9 cellular contexts compared by ENCODE assay signal in genomic region chr11:76153609-76153949, GRCh38. TPM values are rescaled to one million over a fixed set of nuclear protein-coding genes. Genes with fewer than 3 reads are reported as not detected.
DNase-seq lines count a peak whose midpoint lies in the region; ATAC-seq and TF ChIP-seq lines count a peak whose summit lies in the region.
"Had no signal": no experiment of that assay in that cellular context is flagged by ENCODE, and none has a peak within 500 bp of the region (broad histone marks: within the 10 kb centered on the region; RNA-seq: fewer than 3 reads in every experiment).

No MANE protein-coding gene starts in this region.

- ATAC-seq in GM18502 (IDR thresholded peaks at IDR 0.05; ENCODE audit: poor library complexity, unreplicated experiment) (no peak), GM21717 (IDR thresholded peaks at IDR 0.05; ENCODE audit: unreplicated experiment) (no peak)

- POLR2A ChIA-PET in activated CD4-positive, alpha-beta T cell treated with anti-CD3 and anti-CD28 coated beads, Interleukin-2, amount 10 ng/mL, durations not matched to agents 7 days and 5 days (lab: Charles Lee) = no interaction called here

- H3K9me3 Mint-ChIP-seq in activated CD4-positive, alpha-beta T cell treated with anti-CD3 and anti-CD28 coated beads, Interleukin-2, amount 10 ng/mL, durations not matched to agents 24 days and 14 days = no peaks in the 10 kb centered on the region
- no peaks in the 10 kb centered on the region for H3K9me3 Mint-ChIP-seq in activated CD4-positive, alpha-beta T cell treated with anti-CD3 and anti-CD28 coated beads, Interleukin-2, amount 10 ng/mL, durations not matched to agents 7 days and 5 days

- H3K4me3 Mint-ChIP-seq in activated CD4-positive, alpha-beta T cell treated with anti-CD3 and anti-CD28 coated beads, Interleukin-2, amount 10 ng/mL, durations not matched to agents 24 days and 14 days = peak overlapping the region; percentile 77
- no peak overlapping the region for H3K4me3 Mint-ChIP-seq in activated CD4-positive, alpha-beta T cell treated with anti-CD3 and anti-CD28 coated beads, Interleukin-2, amount 10 ng/mL, durations not matched to agents 7 days and 5 days

- H3K27me3 Mint-ChIP-seq in activated CD4-positive, alpha-beta T cell treated with anti-CD3 and anti-CD28 coated beads, Interleukin-2, amount 10 ng/mL, durations not matched to agents 24 days and 14 days = peaks cover 28% of the 10 kb centered on the region
- H3K27me3 Mint-ChIP-seq in activated CD4-positive, alpha-beta T cell treated with anti-CD3 and anti-CD28 coated beads, Interleukin-2, amount 10 ng/mL, durations not matched to agents 7 days and 5 days = peaks cover 10% of the 10 kb centered on the region

- H3K4me3 ChIP-seq in epithelial cell of esophagus (ENCODE audit: low read length) = no peak overlapping the region
- H3K4me3 ChIP-seq: SK-N-MC had no signal

- intact Hi-C loops in activated CD4-positive, alpha-beta T cell treated with anti-CD3 and anti-CD28 coated beads, Interleukin-2, amount 10 ng/mL, durations not matched to agents 24 days and 14 days (cut with micrococcal nuclease) = loop anchor here (5.0 to 10.0 kb wide), 2 partner anchors 351 to 429 kb away; no protein-coding TSS in a partner anchor

- no peak for DNase-seq in activated CD4-positive, alpha-beta T cell treated with anti-CD3 and anti-CD28 coated beads, Interleukin-2, amount 10 ng/mL, durations not matched to agents 24 days and 14 days
- no peak for DNase-seq in activated CD4-positive, alpha-beta T cell treated with anti-CD3 and anti-CD28 coated beads, Interleukin-2, amount 10 ng/mL, durations not matched to agents 7 days and 5 days
- DNase-seq in NCI-H226 (peak; percentile 17), epithelial cell of esophagus (ENCODE audit: low read depth) (peak; percentile 78), pons (ENCODE audit: low spot score) (peak; percentile 56), NCI-H510A treated with DMSO at 0.1 percent for 48 hours (lab: John Stamatoyannopoulos, UW) (no peak)

- peak overlapping the region; percentile 48 for H3K27ac Mint-ChIP-seq in activated CD4-positive, alpha-beta T cell treated with anti-CD3 and anti-CD28 coated beads, Interleukin-2, amount 10 ng/mL, durations not matched to agents 24 days and 14 days
- H3K27ac Mint-ChIP-seq in activated CD4-positive, alpha-beta T cell treated with anti-CD3 and anti-CD28 coated beads, Interleukin-2, amount 10 ng/mL, durations not matched to agents 7 days and 5 days = no peak overlapping the region

- H3K4me1 Mint-ChIP-seq in activated CD4-positive, alpha-beta T cell treated with anti-CD3 and anti-CD28 coated beads, Interleukin-2, amount 10 ng/mL, durations not matched to agents 24 days and 14 days = peaks cover 17% of the 10 kb centered on the region
- H3K4me1 Mint-ChIP-seq in activated CD4-positive, alpha-beta T cell treated with anti-CD3 and anti-CD28 coated beads, Interleukin-2, amount 10 ng/mL, durations not matched to agents 7 days and 5 days = peaks cover 23% of the 10 kb centered on the region

- H3K36me3 Mint-ChIP-seq in activated CD4-positive, alpha-beta T cell treated with anti-CD3 and anti-CD28 coated beads, Interleukin-2, amount 10 ng/mL, durations not matched to agents 24 days and 14 days (ENCODE audit: low read depth) = no peaks in the 10 kb centered on the region
- H3K36me3 Mint-ChIP-seq in activated CD4-positive, alpha-beta T cell treated with anti-CD3 and anti-CD28 coated beads, Interleukin-2, amount 10 ng/mL, durations not matched to agents 7 days and 5 days (ENCODE audit: low read depth) = no peaks in the 10 kb centered on the region

- CTCF ChIA-PET in activated CD4-positive, alpha-beta T cell treated with anti-CD3 and anti-CD28 coated beads, Interleukin-2, amount 10 ng/mL, durations not matched to agents 7 days and 5 days (lab: Charles Lee) = no interaction called here

- no peak for TF ChIP-seq CTCF in epithelial cell of esophagus (IDR thresholded peaks at IDR 0.05; ENCODE audit: insufficient read depth, low read depth, low read length, missing control alignments)

RNA-seq across cellular contexts. Expression of gene WNT11, which starts 52.7 kb away (rescaled TPM):
- 0.69 and 1.2 TPM in 2 replicates for total RNA-seq in activated CD4-positive, alpha-beta T cell treated with anti-CD3 and anti-CD28 coated beads, Interleukin-2, amount 10 ng/mL, durations not matched to agents 24 days and 14 days
- not detected for total RNA-seq in activated CD4-positive, alpha-beta T cell treated with anti-CD3 and anti-CD28 coated beads, Interleukin-2, amount 10 ng/mL, durations not matched to agents 7 days and 5 days

Comparison
In these comparisons a context has a peak if more than half of its experiments do, and no peak if none do; other contexts are left out.
1. DNase-seq: peak in NCI-H226 (single experiment), epithelial cell of esophagus (single experiment) and pons (single experiment); none in activated CD4-positive, alpha-beta T cell treated with anti-CD3 and anti-CD28 coated beads, Interleukin-2, amount 10 ng/mL, durations not matched to agents 24 days and 14 days (single experiment), activated CD4-positive, alpha-beta T cell treated with anti-CD3 and anti-CD28 coated beads, Interleukin-2, amount 10 ng/mL, durations not matched to agents 7 days and 5 days (single experiment) and NCI-H510A treated with DMSO at 0.1 percent for 48 hours (single experiment).